Comparison of ENCODE assay signal across 22 cellular contexts in genomic region chr11:94910779-94911178, GRCh38.
A peak's percentile ranks its signal among the peaks of the same experiment; 100 is the strongest.
DNase-seq lines count a peak whose midpoint lies in the region; TF ChIP-seq lines count a peak whose summit lies in the region.
"Had no signal": no experiment of that assay in that cellular context is flagged by ENCODE, and none has a peak within 500 bp of the region (broad histone marks: within the 10 kb centered on the region; RNA-seq: fewer than 3 reads in every experiment).

No MANE protein-coding gene starts in this region.

- H3K4me3 ChIP-seq in astrocyte of the cerebellum (ENCODE audit: low read depth, low read length) (no peak overlapping the region), fibroblast of the aortic adventitia (ENCODE audit: low read depth, low read length) (no peak overlapping the region), vagina (no peak overlapping the region), sigmoid colon (no peak overlapping the region)
- H3K4me3 ChIP-seq: BLaER1, breast epithelium, GM12878, thyroid gland had no signal

- H3K27ac ChIP-seq in vagina, result peak overlapping the region; percentile 34
- H3K27ac ChIP-seq in sigmoid colon, result no peak overlapping the region
- H3K27ac ChIP-seq: BLaER1, breast epithelium, epithelial cell of prostate, parathyroid adenoma, thyroid gland had no signal

- no peaks in the 10 kb centered on the region for H3K4me1 ChIP-seq in vagina
- no peaks in the 10 kb centered on the region for H3K4me1 ChIP-seq in sigmoid colon
- H3K4me1 ChIP-seq: breast epithelium, parathyroid adenoma, thyroid gland had no signal

- H3K9me3 ChIP-seq in vagina (no peaks in the 10 kb centered on the region), sigmoid colon (no peaks in the 10 kb centered on the region)
- H3K9me3 ChIP-seq: breast epithelium, thyroid gland had no signal

- H3K27me3 ChIP-seq in vagina (no peaks in the 10 kb centered on the region), sigmoid colon (no peaks in the 10 kb centered on the region)
- H3K27me3 ChIP-seq: BLaER1, breast epithelium, thyroid gland had no signal

- TF ChIP-seq POLR2A in vagina (IDR thresholded peaks at IDR 0.05), result no peak
- no peak for TF ChIP-seq POLR2A in sigmoid colon (IDR thresholded peaks at IDR 0.05)

- no peak for TF ChIP-seq CTCF in astrocyte of the cerebellum (IDR thresholded peaks at IDR 0.05; ENCODE audit: low read depth, low read length, missing control alignments)
- no peak for TF ChIP-seq CTCF in fibroblast of the aortic adventitia (IDR thresholded peaks at IDR 0.05; ENCODE audit: insufficient read depth, low read length)
- no peak for TF ChIP-seq CTCF in vagina (IDR thresholded peaks at IDR 0.05)
- TF ChIP-seq CTCF in sigmoid colon (IDR thresholded peaks at IDR 0.05), result no peak

- 0% methylated on average over 1 of the region's 1 CpG for WGBS in sigmoid colon, 2 donors

- intact Hi-C loops in vagina (cut with DNase I), result no loop called here
- intact Hi-C loops in sigmoid colon (cut with DNase I), result no loop called here

- no peak for TF ChIP-seq EP300 in sigmoid colon (IDR thresholded peaks at IDR 0.05)

- peak; percentile 23 for DNase-seq in ELR (ENCODE audit: low read depth)
- peak; percentile 35 for DNase-seq in astrocyte of the cerebellum (ENCODE audit: low read depth)
- DNase-seq in fibroblast of the aortic adventitia (ENCODE audit: low read depth), result peak; percentile 70
- no peak for DNase-seq in vagina (ENCODE audit: extremely low spot score in 2 of 2)
- no peak for DNase-seq in activated CD4-positive, alpha-beta T cell treated with anti-CD3 and anti-CD28 coated beads for 1 hour
- DNase-seq in sigmoid colon, result no peak
- DNase-seq in NCI-H526 treated with DMSO at 0.1 percent for 48 hours (lab: John Stamatoyannopoulos, UW), result no peak
- DNase-seq: glutamatergic neuron; left colon; midbrain; NCI-H1930; NCI-H2227 treated with DMSO at 0.1 percent for 48 hours; NCI-H82; OCI-M1; Right ventricle myocardium superior; stimulated activated naive B cell treated with anti-CD40 and anti-IgM and Interleukin-4, amounts not matched to agents 10 μg/mL and 1 μg/mL and 100 μg/mL, for 72 hours; thyroid gland had no signal

- H3K36me3 ChIP-seq in vagina (no peaks in the 10 kb centered on the region), sigmoid colon (no peaks in the 10 kb centered on the region)
- H3K36me3 ChIP-seq: BLaER1, breast epithelium, thyroid gland had no signal

- in situ Hi-C loops in astrocyte of the cerebellum (cut with HindIII; ENCODE audit: low sequenced_read_pairs), result no loop called here

Comparison
In these comparisons a context has a peak if more than half of its experiments do, and no peak if none do; other contexts are left out.
1. DNase-seq: peak in ELR (single experiment), astrocyte of the cerebellum (single experiment) and fibroblast of the aortic adventitia (single experiment); none in vagina (0 of 2), activated CD4-positive, alpha-beta T cell treated with anti-CD3 and anti-CD28 coated beads for 1 hour (single experiment), sigmoid colon (single experiment) and NCI-H526 treated with DMSO at 0.1 percent for 48 hours (single experiment).